In the genomic region with DNA sequence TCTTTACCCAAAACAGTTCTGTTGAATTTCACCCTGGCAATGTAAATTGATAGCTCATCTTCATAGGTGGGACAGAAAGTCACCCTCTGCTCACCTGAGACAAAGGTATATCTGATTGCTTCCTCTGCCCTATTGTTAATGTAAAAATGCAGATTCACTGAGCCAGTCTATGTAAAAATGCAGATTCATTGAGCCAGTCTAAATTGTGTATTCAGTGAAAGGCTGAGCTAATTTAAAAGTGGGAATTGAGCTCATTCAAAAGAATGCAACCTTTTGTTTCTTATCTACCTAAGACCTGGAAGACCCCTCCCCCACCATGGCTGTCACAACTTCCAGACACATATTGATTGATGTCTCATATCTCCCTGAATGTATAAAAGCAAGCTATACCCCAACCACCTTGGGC, we compare ENCODE assay signal across 2 cellular contexts.
TF ChIP-seq lines count a peak whose summit lies in the region.

No MANE protein-coding gene starts in this region.

TF ChIP-seq in HEK293, 187 proteins besides CTCF, POLR2A, EP300 and RAD21:
- peak; percentile 30; the same call in 1 of the 2 replicates for TF ChIP-seq MEIS1 (CRISPR knock-in tag; IDR thresholded peaks at IDR 0.05; ENCODE audit: borderline replicate concordance)
- TF ChIP-seq ZNF221 (tag by site-specific recombination; IDR thresholded peaks at IDR 0.05; ENCODE audit: borderline replicate concordance), result no peak
- TF ChIP-seq ZNF223 (tag by site-specific recombination; IDR thresholded peaks at IDR 0.05), result no peak
TF ChIP-seq in HEK293: peak in this region for 1.

TF ChIP-seq in H1, 55 proteins besides CTCF, POLR2A, EP300 and RAD21:
- peak; percentile 25 for TF ChIP-seq CHD7 (IDR thresholded peaks at IDR 0.05; ENCODE audit: insufficient replicate concordance, low read length)
- TF ChIP-seq KDM1A (IDR thresholded peaks at IDR 0.05; ENCODE audit: borderline replicate concordance, low read length), result no peak
- peak; percentile 36; the same call in 1 of the 2 replicates for TF ChIP-seq SP1 (IDR thresholded peaks at IDR 0.05; ENCODE audit: low read depth, low read length)
- TF ChIP-seq CHD2 (IDR thresholded peaks at IDR 0.05; ENCODE audit: low read length), result 0 out of 2 replicates have a peak, but pooled peaks have one; percentile 21
